22 cellular contexts compared by ENCODE assay signal in the genomic region with DNA sequence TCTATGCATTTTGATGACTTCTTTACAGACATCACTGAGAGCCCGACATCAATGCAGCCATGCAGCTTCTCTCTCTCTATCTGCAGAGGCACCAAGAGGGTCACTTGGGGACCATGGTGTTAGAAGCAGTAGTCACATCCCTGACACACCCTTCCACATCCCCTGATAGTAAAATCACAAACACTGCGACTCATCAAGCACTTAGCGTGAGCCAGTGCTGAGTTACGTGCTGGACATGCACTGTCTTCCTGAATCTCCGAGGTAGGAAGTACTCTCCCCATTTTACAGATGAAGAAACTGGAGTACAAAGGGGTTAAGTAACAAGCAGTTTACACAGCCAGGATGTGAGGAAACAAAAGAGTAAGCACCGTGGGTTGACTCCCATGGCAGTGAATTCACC.
A peak's percentile ranks its signal among the peaks of the same experiment; 100 is the strongest.
DNase-seq lines count a peak whose midpoint lies in the region; ATAC-seq and FAIRE-seq lines count a peak whose summit lies in the region.
"Had no signal": no experiment of that assay in that cellular context is flagged by ENCODE, and none has a peak within 500 bp of the region (broad histone marks: within the 10 kb centered on the region; RNA-seq: fewer than 3 reads in every experiment).

No MANE protein-coding gene starts in this region.

- peaks cover 58% of the 10 kb centered on the region for H3K36me3 Mint-ChIP-seq in activated CD4-positive, alpha-beta T cell treated with anti-CD3 and anti-CD28 coated beads, Interleukin-2, amount 10 ng/mL, durations not matched to agents 24 days and 14 days (ENCODE audit: low read depth)
- peaks cover 66% of the 10 kb centered on the region for H3K36me3 Mint-ChIP-seq in activated T-helper 17 cell treated with anti-CD3 and anti-CD28 coated beads, Interleukin-2, amount 50 U/mL, for 72 hours (ENCODE audit: low read depth)

- intact Hi-C loops in activated CD4-positive, alpha-beta T cell treated with anti-CD3 and anti-CD28 coated beads, Interleukin-2, amount 10 ng/mL, durations not matched to agents 24 days and 14 days (cut with micrococcal nuclease) = no loop called here

- no peak for DNase-seq in activated CD4-positive, alpha-beta T cell treated with anti-CD3 and anti-CD28 coated beads, Interleukin-2, amount 10 ng/mL, durations not matched to agents 24 days and 14 days
- no peak for DNase-seq in activated CD4-positive, alpha-beta T cell treated with anti-CD3 and anti-CD28 coated beads for 4 hours
- DNase-seq in HT1080 (ENCODE audit: low read depth) (peak; percentile 35), urothelium cell line (ENCODE audit: low spot score) (no peak)
- DNase-seq in activated CD8-positive, alpha-beta memory T cell treated with anti-CD3 and anti-CD28 coated beads, Interleukin-2, amount 50 U/mL, for 4 hours = no peak
- DNase-seq: 8988T, H9, MM.1S, NCI-H1092, NCI-H146, NCI-H2029 treated with DMSO at 0.1 percent for 48 hours, NCI-H2171 treated with DMSO at 0.1 percent for 48 hours, NCI-H446 treated with DMSO at 0.1 percent for 48 hours, SHP77 had no signal

- no peaks in the 10 kb centered on the region for H3K27me3 Mint-ChIP-seq in activated CD4-positive, alpha-beta T cell treated with anti-CD3 and anti-CD28 coated beads, Interleukin-2, amount 10 ng/mL, durations not matched to agents 24 days and 14 days
- no peaks in the 10 kb centered on the region for H3K27me3 Mint-ChIP-seq in activated T-helper 17 cell treated with anti-CD3 and anti-CD28 coated beads, Interleukin-2, amount 50 U/mL, for 72 hours
- H3K27me3 Mint-ChIP-seq: IgD-negative memory B cell had no signal

- no peak for ATAC-seq in activated T-helper 17 cell treated with anti-CD3 and anti-CD28 coated beads, Interleukin-2, amount 50 U/mL, for 72 hours (replicated peaks)
- ATAC-seq in HG02798 (IDR thresholded peaks at IDR 0.05; ENCODE audit: poor library complexity, unreplicated experiment) (no peak), HG02981 (IDR thresholded peaks at IDR 0.05; ENCODE audit: unreplicated experiment) (no peak)

- no peak overlapping the region for H3K4me3 Mint-ChIP-seq in activated CD4-positive, alpha-beta T cell treated with anti-CD3 and anti-CD28 coated beads, Interleukin-2, amount 10 ng/mL, durations not matched to agents 24 days and 14 days
- no peak overlapping the region for H3K4me3 Mint-ChIP-seq in activated T-helper 17 cell treated with anti-CD3 and anti-CD28 coated beads, Interleukin-2, amount 50 U/mL, for 72 hours
- H3K4me3 Mint-ChIP-seq: CD14-positive monocyte, H9 had no signal

- FAIRE-seq in urothelium cell line (lab: Jason Lieb, UNC) = peak; percentile 27
- FAIRE-seq: D721Med, G401.6, RCC 7860 had no signal

- peaks cover 35% of the 10 kb centered on the region for H3K4me1 Mint-ChIP-seq in activated CD4-positive, alpha-beta T cell treated with anti-CD3 and anti-CD28 coated beads, Interleukin-2, amount 10 ng/mL, durations not matched to agents 24 days and 14 days
- peaks cover 21% of the 10 kb centered on the region for H3K4me1 Mint-ChIP-seq in activated T-helper 17 cell treated with anti-CD3 and anti-CD28 coated beads, Interleukin-2, amount 50 U/mL, for 72 hours

- peaks cover 8% of the 10 kb centered on the region for H3K9me3 Mint-ChIP-seq in activated CD4-positive, alpha-beta T cell treated with anti-CD3 and anti-CD28 coated beads, Interleukin-2, amount 10 ng/mL, durations not matched to agents 24 days and 14 days
- H3K9me3 Mint-ChIP-seq in activated T-helper 17 cell treated with anti-CD3 and anti-CD28 coated beads, Interleukin-2, amount 50 U/mL, for 72 hours = no peaks in the 10 kb centered on the region
- H3K9me3 Mint-ChIP-seq: H9, IgD-negative memory B cell had no signal

- peak overlapping the region; percentile 42 for H3K27ac Mint-ChIP-seq in activated CD4-positive, alpha-beta T cell treated with anti-CD3 and anti-CD28 coated beads, Interleukin-2, amount 10 ng/mL, durations not matched to agents 24 days and 14 days
- peak overlapping the region; percentile 63 for H3K27ac Mint-ChIP-seq in activated T-helper 17 cell treated with anti-CD3 and anti-CD28 coated beads, Interleukin-2, amount 50 U/mL, for 72 hours
- H3K27ac Mint-ChIP-seq: H9 had no signal
